15 cellular contexts compared by ENCODE assay signal in the genomic region with DNA sequence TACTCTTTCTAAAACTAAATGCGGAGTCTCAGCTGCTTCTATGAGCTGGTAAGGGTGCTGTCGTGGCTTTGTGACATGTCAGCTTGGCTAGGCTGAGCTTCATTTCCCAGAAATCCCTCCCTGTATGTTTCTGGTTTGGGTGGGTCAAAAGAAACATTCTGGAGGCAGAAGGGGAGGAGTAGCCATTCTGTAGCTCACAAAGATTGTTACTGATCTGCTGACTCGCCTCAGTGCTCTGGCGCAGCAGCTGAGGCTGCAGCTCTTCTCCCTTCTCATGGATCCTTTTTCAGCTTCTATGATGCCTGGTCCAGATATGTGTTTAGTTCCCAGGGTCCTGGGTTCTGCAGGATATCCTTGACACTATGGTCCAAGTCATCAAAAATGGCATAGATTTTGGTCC.
DNase-seq lines count a peak whose midpoint lies in the region; ATAC-seq and TF ChIP-seq lines count a peak whose summit lies in the region.
"Had no signal": no experiment of that assay in that cellular context is flagged by ENCODE, and none has a peak within 500 bp of the region (broad histone marks: within the 10 kb centered on the region; RNA-seq: fewer than 3 reads in every experiment).

No MANE protein-coding gene starts in this region.

- H3K79me2 ChIP-seq in parathyroid adenoma, result no peaks in the 10 kb centered on the region

- H3K27me3 ChIP-seq in right cardiac atrium (ENCODE audit: control insufficient read depth, insufficient read depth) (no peaks in the 10 kb centered on the region), parathyroid adenoma (ENCODE audit: control insufficient read depth, insufficient read depth, low read length) (no peaks in the 10 kb centered on the region), H7 (ENCODE audit: control insufficient read depth, insufficient read depth, low read length) (no peaks in the 10 kb centered on the region), dorsolateral prefrontal cortex (no peaks in the 10 kb centered on the region)

- no peak overlapping the region for H3K9ac ChIP-seq in parathyroid adenoma

- intact Hi-C loops in right cardiac atrium (cut with DNase I), result no loop called here
- intact Hi-C loops in cardiac septum (cut with DNase I), result no loop called here
- intact Hi-C loops in posterior vena cava (cut with DNase I), result no loop called here
- intact Hi-C loops in dorsolateral prefrontal cortex (cut with DNase I), result no loop called here

- no peak for TF ChIP-seq CTCF in parathyroid adenoma (IDR thresholded peaks at IDR 0.05)
- no peak for TF ChIP-seq CTCF in dorsolateral prefrontal cortex (IDR thresholded peaks at IDR 0.05 in 54 of 56, conservative IDR thresholded peaks at IDR 0.05 in 2 of 56; ENCODE audit: low read depth in 1 of 56, partially characterized antibody in 56 of 56)

- no peaks in the 10 kb centered on the region for H3K36me3 ChIP-seq in parathyroid adenoma (ENCODE audit: control insufficient read depth, insufficient read depth, low read length)
- no peaks in the 10 kb centered on the region for H3K36me3 ChIP-seq in H7 (replicated peaks; ENCODE audit: control insufficient read depth, insufficient read depth, low read length)

- H2AFZ ChIP-seq in parathyroid adenoma, result peak overlapping the region; percentile 24
- H2AFZ ChIP-seq: GM23338 had no signal

- H3K4me1 ChIP-seq in right cardiac atrium (ENCODE audit: control insufficient read depth, insufficient read depth, low read length) (no peaks in the 10 kb centered on the region), parathyroid adenoma (no peaks in the 10 kb centered on the region)

- DNase-seq in right cardiac atrium, result no peak
- DNase-seq in cardiac septum (ENCODE audit: low spot score), result no peak
- peak; percentile 50 for DNase-seq in left kidney (ENCODE audit: low read depth, low spot score)
- no peak for DNase-seq in H7
- no peak for DNase-seq in posterior vena cava (ENCODE audit: low spot score)
- DNase-seq in Kasumi-1 (lab: John Stamatoyannopoulos, UW), result no peak
- DNase-seq in dorsolateral prefrontal cortex, result no peak
- DNase-seq: 8988T; C1 segment of cervical spinal cord; Calu3; CD4-positive, alpha-beta T cell; DMS 273 treated with DMSO at 0.1 percent for 48 hours; H9 had no signal

- H3K9me3 ChIP-seq in right cardiac atrium (ENCODE audit: control insufficient read depth, low read length), result no peaks in the 10 kb centered on the region
- no peaks in the 10 kb centered on the region for H3K9me3 ChIP-seq in parathyroid adenoma (ENCODE audit: control insufficient read depth, low read length)

- no peak overlapping the region for H3K4me2 ChIP-seq in parathyroid adenoma (ENCODE audit: low read length)
- H3K4me2 ChIP-seq: GM23338 had no signal

- H3K27ac ChIP-seq in right cardiac atrium (ENCODE audit: low read length) (no peak overlapping the region), parathyroid adenoma (peak overlapping the region; percentile 52), dorsolateral prefrontal cortex (no peak overlapping the region)

- 71% methylated on average over 4 of the region's 4 CpGs for WGBS in right cardiac atrium

- peak; percentile 40 to 47 for ATAC-seq in right cardiac atrium
- ATAC-seq: GM23338 had no signal

- H3K4me3 ChIP-seq in right cardiac atrium (ENCODE audit: low read length) (no peak overlapping the region), parathyroid adenoma (ENCODE audit: low read depth, low read length) (no peak overlapping the region), H7 (ENCODE audit: insufficient read depth, low read depth, low read length) (no peak overlapping the region), dorsolateral prefrontal cortex (no peak overlapping the region)
- H3K4me3 ChIP-seq: GM23338 had no signal
